Comparison of ENCODE assay signal across 14 cellular contexts in genomic region chr6:158033751-158034702, GRCh38. TPM values are rescaled to one million over a fixed set of nuclear protein-coding genes. Genes with fewer than 3 reads are reported as not detected.
DNase-seq lines count a peak whose midpoint lies in the region; ATAC-seq, FAIRE-seq and TF ChIP-seq lines count a peak whose summit lies in the region.
"Had no signal": no experiment of that assay in that cellular context is flagged by ENCODE, and none has a peak within 500 bp of the region (broad histone marks: within the 10 kb centered on the region; RNA-seq: fewer than 3 reads in every experiment).

No MANE protein-coding gene starts in this region.

- H3K27ac ChIP-seq in Panc1 (ENCODE audit: low read length) (peak overlapping the region; percentile 83), H1 (ENCODE audit: low read depth, low read length) (no peak overlapping the region), left lung (no peak overlapping the region), temporal lobe (ENCODE audit: low read depth, low read length) (peak overlapping the region; percentile 70)
- H3K27ac ChIP-seq: C4-2B, gastrocnemius medialis had no signal

- TF ChIP-seq CTCF in Panc1 (IDR thresholded peaks at IDR 0.05): no peak
- TF ChIP-seq CTCF in H1 (IDR thresholded peaks at IDR 0.05; ENCODE audit: control extremely low read depth in 1 of 3, insufficient read depth in 1 of 3, low read depth in 1 of 3, low read length in 3 of 3): no peak
- no peak for TF ChIP-seq CTCF in left lung (IDR thresholded peaks at IDR 0.05)
- TF ChIP-seq CTCF in activated CD8-positive, alpha-beta T cell treated with anti-CD3 and anti-CD28 coated beads for 36 hours (IDR thresholded peaks at IDR 0.05): no peak

- H3K4me3 ChIP-seq in Panc1 (ENCODE audit: low read depth in 2 of 2, low read length in 2 of 2) (no peak overlapping the region), H1 (ENCODE audit: extremely low read depth in 1 of 4, insufficient read depth in 2 of 4, low read depth in 3 of 4, low read length in 4 of 4) (no peak overlapping the region), left lung (no peak overlapping the region)
- H3K4me3 ChIP-seq: gastrocnemius medialis, GM23338 had no signal

- no peak for TF ChIP-seq EP300 in H1 (IDR thresholded peaks at IDR 0.05; ENCODE audit: borderline replicate concordance in 1 of 2, low read depth in 2 of 2, low read length in 2 of 2)

- H4K20me1 ChIP-seq in H1 (replicated peaks in 1 of 2; ENCODE audit: control insufficient read depth in 1 of 2, insufficient read depth in 2 of 2, low read length in 2 of 2): no peaks in the 10 kb centered on the region

- no peak overlapping the region for H4K8ac ChIP-seq in H1 (ENCODE audit: extremely low read depth, insufficient read depth, low read length)

- no peaks in the 10 kb centered on the region for H3K9me3 Mint-ChIP-seq in activated naive CD4-positive, alpha-beta T cell treated with anti-CD3 and anti-CD28 coated beads, Interleukin-2, amount 50 U/mL, for 72 hours
- no peaks in the 10 kb centered on the region for H3K9me3 Mint-ChIP-seq in activated CD8-positive, alpha-beta T cell treated with anti-CD3 and anti-CD28 coated beads for 36 hours
- H3K9me3 Mint-ChIP-seq: activated naive CD8-positive, alpha-beta T cell treated with anti-CD3 and anti-CD28 coated beads for 36 hours; GM23338; stimulated activated effector memory CD8-positive, alpha-beta T cell treated with anti-CD3 and anti-CD28 coated beads, Interleukin-12 subunit alpha, Interleukin-12 subunit beta, amount 100 ng/mL, for 72 hours had no signal

- FAIRE-seq in H1 (lab: Jason Lieb, UNC): no peak

- no peak overlapping the region for H2BK20ac ChIP-seq in H1 (ENCODE audit: low read length)

- H3K23ac ChIP-seq in H1 (ENCODE audit: insufficient read length): no peak overlapping the region

- no peak overlapping the region for H3K56ac ChIP-seq in H1 (replicated peaks; ENCODE audit: insufficient read length, low read depth, low read length)

- in situ Hi-C loops in Panc1 (cut with HindIII; ENCODE audit: low pct_unique_long_range_greater_than_20kb, low sequenced_read_pairs): loop anchor here (5.0 kb wide), 1 partner anchor 62 kb away; no protein-coding TSS in a partner anchor

- H3K79me1 ChIP-seq in H1 (ENCODE audit: low read depth, low read length): no peaks in the 10 kb centered on the region

- H3K36me3 Mint-ChIP-seq in activated naive CD4-positive, alpha-beta T cell treated with anti-CD3 and anti-CD28 coated beads, Interleukin-2, amount 50 U/mL, for 72 hours: peaks cover 28 to 37% of the 10 kb centered on the region in 2 donors
- peaks cover 27% of the 10 kb centered on the region for H3K36me3 Mint-ChIP-seq in activated CD8-positive, alpha-beta T cell treated with anti-CD3 and anti-CD28 coated beads for 36 hours (ENCODE audit: low read depth)

- 94% methylated on average over 14 of the region's 14 CpGs; no CpG with 5 or more reads in 1 of the 2 experiments for WGBS in H1 (ENCODE audit: extremely low coverage in 1 of 2, insufficient coverage in 1 of 2, insufficient read length in 1 of 2, insufficient replicate concordance in 2 of 2, low coverage in 1 of 2, low lambda C conversion rate in 2 of 2, missing lambda C conversion rate in 1 of 2), 2 experiments

- H3K9ac ChIP-seq in H1 (replicated peaks in 1 of 4; ENCODE audit: extremely low read depth in 1 of 4, low read depth in 3 of 4, low read length in 3 of 4): no peak overlapping the region

- DNase-seq in Panc1 (ENCODE audit: low read depth, low spot score) (no peak), H1 (ENCODE audit: low read depth in 1 of 2, low spot score in 2 of 2) (no peak), left lung (no peak), NCI-H82 (lab: John Stamatoyannopoulos, UW) (no peak)
- no peak for DNase-seq in activated naive CD4-positive, alpha-beta T cell treated with anti-CD3 and anti-CD28 coated beads, Interleukin-2, amount 50 U/mL, for 72 hours (ENCODE audit: low spot score in 2 of 2)
- no peak for DNase-seq in stimulated activated CD4-positive, alpha-beta T cell treated with anti-CD3 and anti-CD28 coated beads, Interleukin-4, amount 100 ng/mL, for 4 hours
- no peak for DNase-seq in activated CD8-positive, alpha-beta T cell treated with anti-CD3 and anti-CD28 coated beads for 36 hours
- DNase-seq: activated naive CD8-positive, alpha-beta T cell treated with anti-CD3 and anti-CD28 coated beads for 36 hours; dermis blood vessel endothelial cell; gastrocnemius medialis had no signal

- no peak overlapping the region for H3K4me3 Mint-ChIP-seq in activated CD8-positive, alpha-beta T cell treated with anti-CD3 and anti-CD28 coated beads for 36 hours
- H3K4me3 Mint-ChIP-seq: activated naive CD8-positive, alpha-beta T cell treated with anti-CD3 and anti-CD28 coated beads for 36 hours; GM23338; stimulated activated effector memory CD8-positive, alpha-beta T cell treated with anti-CD3 and anti-CD28 coated beads, Interleukin-12 subunit alpha, Interleukin-12 subunit beta, amount 100 ng/mL, for 72 hours had no signal

- TF ChIP-seq RAD21 in H1 (IDR thresholded peaks at IDR 0.05 in 1 of 2, conservative IDR thresholded peaks at IDR 0.05 in 1 of 2; ENCODE audit: low read depth in 2 of 2, low read length in 2 of 2): no peak

- H3K4me1 ChIP-seq in Panc1 (ENCODE audit: control insufficient read depth, insufficient read depth, low read length) (peaks cover 50% of the 10 kb centered on the region), H1 (replicated peaks in 1 of 4; ENCODE audit: control insufficient read depth in 3 of 4, insufficient read depth in 4 of 4, low read length in 3 of 4) (peaks cover 0 to 9% (median 5%) of the 10 kb centered on the region in 4 experiments; a peak in 6 of 7 replicates), left lung (peaks cover 9 to 38% of the 10 kb centered on the region in 2 donors)

- H2AFZ ChIP-seq in H1 (ENCODE audit: low read length): no peak overlapping the region
- H2AFZ ChIP-seq: GM23338 had no signal

- H3K4me2 ChIP-seq in H1 (ENCODE audit: insufficient read depth in 1 of 2, low read depth in 2 of 2, low read length in 2 of 2): no peak overlapping the region
- H3K4me2 ChIP-seq: GM23338 had no signal

- H2BK15ac ChIP-seq in H1 (ENCODE audit: low read length): no peak overlapping the region

- no peak overlapping the region for H2BK120ac ChIP-seq in H1 (replicated peaks; ENCODE audit: low read depth, low read length)

- H3K27me3 ChIP-seq in Panc1 (ENCODE audit: control insufficient read depth, insufficient read depth, low read length): no peaks in the 10 kb centered on the region
- H3K27me3 ChIP-seq in H1 (replicated peaks in 1 of 4; ENCODE audit: control insufficient read depth in 3 of 4, extremely low read depth in 1 of 4, insufficient read depth in 3 of 4, low read length in 3 of 4): no peaks in the 10 kb centered on the region
- H3K27me3 ChIP-seq in left lung: no peaks in the 10 kb centered on the region
- H3K27me3 ChIP-seq: gastrocnemius medialis had no signal

- BruUV-seq in Panc1 (replicated peaks; lab: Mats Ljungman, UMichigan): no TSS peak

- ATAC-seq in Panc1 (no peak), left lung (peak; percentile 29)
- ATAC-seq in activated naive CD4-positive, alpha-beta T cell treated with anti-CD3 and anti-CD28 coated beads, Interleukin-2, amount 50 U/mL, for 72 hours: no peak
- no peak for ATAC-seq in activated CD8-positive, alpha-beta T cell treated with anti-CD3 and anti-CD28 coated beads for 36 hours
- ATAC-seq: gastrocnemius medialis; GM23338; stimulated activated effector memory CD8-positive, alpha-beta T cell treated with anti-CD3 and anti-CD28 coated beads, Interleukin-12 subunit alpha, Interleukin-12 subunit beta, amount 100 ng/mL, for 72 hours had no signal

- no peaks in the 10 kb centered on the region for H3K79me2 ChIP-seq in H1 (ENCODE audit: control insufficient read depth in 1 of 2, insufficient read depth in 2 of 2, low read length in 2 of 2)

- POLR2A ChIA-PET in Panc1 (lab: Charles Lee): no interaction called here
- POLR2A ChIA-PET in H1 (lab: Charles Lee; ENCODE audit: partially characterized antibody): no interaction called here
- POLR2A ChIA-PET in activated CD8-positive, alpha-beta T cell treated with anti-CD3 and anti-CD28 coated beads for 36 hours (lab: Charles Lee): no interaction called here

- no peak overlapping the region for H3K4ac ChIP-seq in H1 (replicated peaks; ENCODE audit: insufficient read length, low read depth, low read length)

- H2BK5ac ChIP-seq in H1 (ENCODE audit: low read depth, low read length): peak overlapping the region; percentile 41

- H4K5ac ChIP-seq in H1 (ENCODE audit: insufficient read length, low read depth, low read length): no peak overlapping the region

- no peaks in the 10 kb centered on the region for H3K27me3 Mint-ChIP-seq in activated CD8-positive, alpha-beta T cell treated with anti-CD3 and anti-CD28 coated beads for 36 hours
- H3K27me3 Mint-ChIP-seq: activated naive CD8-positive, alpha-beta T cell treated with anti-CD3 and anti-CD28 coated beads for 36 hours had no signal

- H2AK5ac ChIP-seq in H1 (ENCODE audit: low read depth, low read length): no peak overlapping the region

- peaks cover 23% of the 10 kb centered on the region for H3K4me1 Mint-ChIP-seq in activated CD8-positive, alpha-beta T cell treated with anti-CD3 and anti-CD28 coated beads for 36 hours (ENCODE audit: low read depth)

- no peak overlapping the region for H3K14ac ChIP-seq in H1 (ENCODE audit: insufficient read length)

- H3K36me3 ChIP-seq in Panc1 (ENCODE audit: control insufficient read depth, insufficient read depth, low read length): 0 out of 2 replicates have a peak, but pooled peaks cover 3% of the 10 kb centered on the region
- no peaks in the 10 kb centered on the region for H3K36me3 ChIP-seq in H1 (ENCODE audit: control insufficient read depth in 2 of 4, insufficient read depth in 4 of 4, low read length in 3 of 4)
- peaks cover 0 to 3% of the 10 kb centered on the region in 2 donors for H3K36me3 ChIP-seq in left lung
- H3K36me3 ChIP-seq: gastrocnemius medialis had no signal

- no peaks in the 10 kb centered on the region for H3K9me3 ChIP-seq in Panc1 (ENCODE audit: control insufficient read depth, insufficient read depth, low read depth, low read length)
- no peaks in the 10 kb centered on the region for H3K9me3 ChIP-seq in H1 (ENCODE audit: insufficient read depth in 2 of 2, low read depth in 1 of 2, low read length in 1 of 2)
- H3K9me3 ChIP-seq in left lung: no peaks in the 10 kb centered on the region
- H3K9me3 ChIP-seq: gastrocnemius medialis had no signal

- no peak overlapping the region for H3K18ac ChIP-seq in H1 (ENCODE audit: extremely low read depth, low read length)

- no peak overlapping the region for H4K91ac ChIP-seq in H1 (replicated peaks; ENCODE audit: insufficient read length, low read length)

- no peak overlapping the region for H2BK12ac ChIP-seq in H1 (ENCODE audit: low read depth, low read length)

- no peak for TF ChIP-seq POLR2A in H1 (IDR thresholded peaks at IDR 0.05; ENCODE audit: control extremely low read depth in 1 of 2, low read depth in 2 of 2, low read length in 2 of 2)

- CTCF ChIA-PET in Panc1 (lab: Charles Lee): no interaction called here
- CTCF ChIA-PET in H1 (lab: Charles Lee; ENCODE audit: partially characterized antibody): interaction anchor here (0.8 to 3.3 kb wide), 2 partner anchors 9 to 10 kb away, joined by 3 to 9 read pairs; no protein-coding TSS in a partner anchor
- CTCF ChIA-PET in activated CD8-positive, alpha-beta T cell treated with anti-CD3 and anti-CD28 coated beads for 36 hours (lab: Charles Lee): interaction anchor here (2.7 kb wide), 1 partner anchor 7 kb away, joined by 13 read pairs; no protein-coding TSS in a partner anchor

- no peak overlapping the region for H3K27ac Mint-ChIP-seq in activated naive CD4-positive, alpha-beta T cell treated with anti-CD3 and anti-CD28 coated beads, Interleukin-2, amount 50 U/mL, for 72 hours
- H3K27ac Mint-ChIP-seq in activated CD8-positive, alpha-beta T cell treated with anti-CD3 and anti-CD28 coated beads for 36 hours: no peak overlapping the region
- H3K27ac Mint-ChIP-seq: activated naive CD8-positive, alpha-beta T cell treated with anti-CD3 and anti-CD28 coated beads for 36 hours; GM23338; stimulated activated effector memory CD8-positive, alpha-beta T cell treated with anti-CD3 and anti-CD28 coated beads, Interleukin-12 subunit alpha, Interleukin-12 subunit beta, amount 100 ng/mL, for 72 hours had no signal

- H3K23me2 ChIP-seq in H1 (ENCODE audit: low read depth, low read length): no peaks in the 10 kb centered on the region

- intact Hi-C loops in Panc1 (cut with micrococcal nuclease; ENCODE audit: unreplicated experiment) (no loop called here), left lung (cut with DNase I) (no loop called here)
- intact Hi-C loops in activated CD8-positive, alpha-beta T cell treated with anti-CD3 and anti-CD28 coated beads for 36 hours (cut with micrococcal nuclease): no loop called here

RNA-seq across cellular contexts. Expression of gene SYNJ2, which starts 52.4 kb away (rescaled TPM):
- 70.0 TPM for total RNA-seq in Panc1 (2021; ENCODE audit: unreplicated experiment)
- 38.7 TPM for polyA plus RNA-seq in Panc1 (2012; ENCODE audit: insufficient read length)
- total RNA-seq in H1 (2021; fragmentation: NEBNext Ultra II Directional; extraction: Animal tissue kit (Norgen Biotek cat#: 25700)): 13.5 and 13.9 TPM in 2 replicates
- 3.7 TPM in 2 replicates for polyA plus RNA-seq in H1 (2011; rRNA removed)
- polyA plus RNA-seq in H1 (2011; cell fraction: cytosol; rRNA removed): 3.4 TPM
- 8.0 TPM for polyA plus RNA-seq in H1 (2011; cell fraction: nucleus; rRNA removed)
- 4.8 to 6.4 TPM (median 5.5 TPM) in 4 replicates for polyA plus RNA-seq in H1 (2012, experiment 1 of 2)
- 2.3 TPM for polyA plus RNA-seq in H1 (2012, experiment 2 of 2)
- polyA plus RNA-seq in H1 (2013, experiment 1 of 2): 6.1 TPM
- polyA plus RNA-seq in H1 (2013, experiment 2 of 2): 5.8 TPM
- 8.9 and 9.5 TPM in 2 replicates for polyA minus RNA-seq in H1 (2011; rRNA and poly(A)+ RNA removed)
- 5.3 TPM for polyA minus RNA-seq in H1 (2011; cell fraction: cytosol; rRNA and poly(A)+ RNA removed)
- 6.2 TPM for polyA minus RNA-seq in H1 (2011; cell fraction: nucleus; rRNA and poly(A)+ RNA removed)
- 10 to 100 TPM in 1 of 2 donors, 1 to 10 TPM in 1; 8.7 to 12.2 TPM for total RNA-seq in left lung
- 6.6 TPM for total RNA-seq in temporal lobe
- 10 to 100 TPM; 31.6 to 51.7 TPM for total RNA-seq in activated naive CD4-positive, alpha-beta T cell treated with anti-CD3 and anti-CD28 coated beads, Interleukin-2, amount 50 U/mL, for 72 hours
- total RNA-seq in activated CD8-positive, alpha-beta T cell treated with anti-CD3 and anti-CD28 coated beads for 36 hours: 10 to 100 TPM; 27.7 to 28.5 TPM

Comparison
In these comparisons a context has a peak if more than half of its experiments do, and no peak if none do; other contexts are left out.
1. H3K27ac ChIP-seq: peak in Panc1 (single experiment) and temporal lobe (single experiment); none in H1 (single experiment) and left lung (0 of 2).